In genomic region chr1:70169018-70169839, GRCh38 we compare ENCODE assay signal across 1 cellular context.
TF ChIP-seq lines count a peak whose summit lies in the region.

No MANE protein-coding gene starts in this region.

TF ChIP-seq in K562, 482 proteins besides CTCF, POLR2A, EP300 and RAD21:
- TF ChIP-seq HMGN3 (IDR thresholded peaks at IDR 0.05; ENCODE audit: borderline replicate concordance, extremely low read depth, insufficient read length, low read depth, low read length), result no peak
